Comparison of ENCODE assay signal across 26 cellular contexts in genomic region chr11:124085583-124085982, GRCh38. TPM values are rescaled to one million over a fixed set of nuclear protein-coding genes. Genes with fewer than 3 reads are reported as not detected.
DNase-seq lines count a peak whose midpoint lies in the region; ATAC-seq, FAIRE-seq and TF ChIP-seq lines count a peak whose summit lies in the region.
"Had no signal": no experiment of that assay in that cellular context is flagged by ENCODE, and none has a peak within 500 bp of the region (broad histone marks: within the 10 kb centered on the region; RNA-seq: fewer than 3 reads in every experiment).

No MANE protein-coding gene starts in this region.

- H3K27ac Mint-ChIP-seq in type B pancreatic cell = peak overlapping the region; percentile 50
- H3K27ac Mint-ChIP-seq: activated CD4-positive, alpha-beta T cell treated with anti-CD3 and anti-CD28 coated beads, Interleukin-2, amount 10 ng/mL, durations not matched to agents 24 days and 14 days; activated naive CD8-positive, alpha-beta T cell treated with anti-CD3 and anti-CD28 coated beads, Interleukin-2, amount 50 U/mL, for 24 hours; activated T-cell treated with anti-CD3 and anti-CD28 coated beads, Interleukin-2, amount 50 U/mL, for 24 hours; H9 had no signal

- peaks cover 20% of the 10 kb centered on the region for H3K4me1 ChIP-seq in foreskin keratinocyte
- H3K4me1 ChIP-seq: esophagus muscularis mucosa, prostate gland, thyroid gland had no signal

- H3K36me3 Mint-ChIP-seq in type B pancreatic cell = no peaks in the 10 kb centered on the region

- TF ChIP-seq CTCF in astrocyte of the cerebellum (IDR thresholded peaks at IDR 0.05; ENCODE audit: low read depth, low read length, missing control alignments) (no peak), foreskin keratinocyte (conservative IDR thresholded peaks at IDR 0.05) (no peak), type B pancreatic cell (conservative IDR thresholded peaks at IDR 0.05) (no peak)

- peaks cover 11% of the 10 kb centered on the region for H3K27me3 Mint-ChIP-seq in type B pancreatic cell

- no peak for FAIRE-seq in urothelium cell line (lab: Jason Lieb, UNC)
- FAIRE-seq: frontal cortex had no signal

- no peak overlapping the region for H3K27ac ChIP-seq in foreskin keratinocyte
- H3K27ac ChIP-seq: brain microvascular endothelial cell, coronary artery, esophagus muscularis mucosa, prostate gland, thyroid gland had no signal

- peak; percentile 71 for ATAC-seq in foreskin keratinocyte
- ATAC-seq: activated naive CD8-positive, alpha-beta T cell treated with anti-CD3 and anti-CD28 coated beads, Interleukin-2, amount 50 U/mL, for 24 hours; stimulated activated naive CD8-positive, alpha-beta T cell treated with anti-CD3 and anti-CD28 coated beads, Interleukin-15, Interleukin-2, amounts not matched to agents 100 U/mL and 50 U/mL, for 24 hours had no signal

- DNase-seq in M059J (ENCODE audit: low read depth) = peak; percentile 18
- DNase-seq in astrocyte of the cerebellum (ENCODE audit: low read depth) = peak; percentile 9
- DNase-seq in foreskin keratinocyte = peak; percentile 54 to 82
- no peak for DNase-seq in type B pancreatic cell (ENCODE audit: extremely low spot score, unreplicated experiment)
- no peak for DNase-seq in DMS 273 treated with DMSO at 0.1 percent for 48 hours (lab: John Stamatoyannopoulos, UW)
- no peak for DNase-seq in GOT3 (lab: John Stamatoyannopoulos, UW)
- no peak for DNase-seq in urothelium cell line (ENCODE audit: low spot score)
- DNase-seq: activated CD4-positive, alpha-beta T cell treated with anti-CD3 and anti-CD28 coated beads, Interleukin-2, amount 10 ng/mL, durations not matched to agents 24 days and 14 days; activated gamma-delta T cell; activated naive CD8-positive, alpha-beta T cell treated with anti-CD3 and anti-CD28 coated beads, Interleukin-2, amount 50 U/mL, for 24 hours; activated T-cell treated with anti-CD3 and anti-CD28 coated beads, Interleukin-2, amount 50 U/mL, for 24 hours; brain microvascular endothelial cell; C1 segment of cervical spinal cord; COR-L47; GDM1; H9; SIG-M5; stimulated activated naive CD8-positive, alpha-beta T cell treated with anti-CD3 and anti-CD28 coated beads, Interleukin-15, Interleukin-2, amounts not matched to agents 100 U/mL and 50 U/mL, for 24 hours; thyroid gland had no signal

- peaks cover 11% of the 10 kb centered on the region for H3K4me1 Mint-ChIP-seq in type B pancreatic cell (ENCODE audit: unreplicated experiment)
- H3K4me1 Mint-ChIP-seq: activated CD4-positive, alpha-beta T cell treated with anti-CD3 and anti-CD28 coated beads, Interleukin-2, amount 10 ng/mL, durations not matched to agents 24 days and 14 days; activated naive CD8-positive, alpha-beta T cell treated with anti-CD3 and anti-CD28 coated beads, Interleukin-2, amount 50 U/mL, for 24 hours had no signal

- no peaks in the 10 kb centered on the region for H3K27me3 ChIP-seq in foreskin keratinocyte
- H3K27me3 ChIP-seq: brain microvascular endothelial cell, thyroid gland had no signal

- no peak overlapping the region for H3K4me3 ChIP-seq in astrocyte of the cerebellum (ENCODE audit: low read depth, low read length)
- H3K4me3 ChIP-seq: coronary artery, esophagus muscularis mucosa, prostate gland, thyroid gland had no signal

- no peaks in the 10 kb centered on the region for H3K9me3 Mint-ChIP-seq in type B pancreatic cell
- H3K9me3 Mint-ChIP-seq: activated CD4-positive, alpha-beta T cell treated with anti-CD3 and anti-CD28 coated beads, Interleukin-2, amount 10 ng/mL, durations not matched to agents 24 days and 14 days; activated naive CD8-positive, alpha-beta T cell treated with anti-CD3 and anti-CD28 coated beads, Interleukin-2, amount 50 U/mL, for 24 hours; activated T-cell treated with anti-CD3 and anti-CD28 coated beads, Interleukin-2, amount 50 U/mL, for 24 hours; H9 had no signal

- in situ Hi-C loops in astrocyte of the cerebellum (cut with HindIII; ENCODE audit: low sequenced_read_pairs) = no loop called here

- H3K4me3 Mint-ChIP-seq in type B pancreatic cell = peak overlapping the region; percentile 1
- H3K4me3 Mint-ChIP-seq: activated CD4-positive, alpha-beta T cell treated with anti-CD3 and anti-CD28 coated beads, Interleukin-2, amount 10 ng/mL, durations not matched to agents 24 days and 14 days; activated naive CD8-positive, alpha-beta T cell treated with anti-CD3 and anti-CD28 coated beads, Interleukin-2, amount 50 U/mL, for 24 hours; activated T-cell treated with anti-CD3 and anti-CD28 coated beads, Interleukin-2, amount 50 U/mL, for 24 hours; H9 had no signal

RNA-seq across cellular contexts. Expression of gene VWA5A, which starts 29.7 kb away (rescaled TPM):
- total RNA-seq in M059J (2014; rRNA removed; shearing (Covaris generic)) = 3.3 and 4.3 TPM in 2 replicates
- total RNA-seq in foreskin keratinocyte (14.3 and 20.0 TPM in 2 replicates), type B pancreatic cell (ENCODE audit: low replicate concordance) (29.7 and 42.9 TPM in 2 replicates)
- 10.1 and 12.5 TPM in 2 replicates for polyA plus RNA-seq in foreskin keratinocyte

RNA-seq across cellular contexts. Expression of gene OR10G7, which starts 44.5 kb away (rescaled TPM):
- total RNA-seq in M059J (2014; rRNA removed; shearing (Covaris generic)) = not detected in 2 replicates
- total RNA-seq in foreskin keratinocyte (not detected in 2 replicates), type B pancreatic cell (ENCODE audit: low replicate concordance) (not detected in 2 replicates)
- polyA plus RNA-seq in foreskin keratinocyte = not detected in 2 replicates
- total RNA-seq: activated CD4-positive, alpha-beta T cell treated with anti-CD3 and anti-CD28 coated beads, Interleukin-2, amount 10 ng/mL, durations not matched to agents 24 days and 14 days; esophagus muscularis mucosa; frontal cortex; H9; mesenteric fat pad; NCI-H460; prostate gland; skeletal muscle tissue; thyroid gland had no signal

RNA-seq across cellular contexts. Expression of gene OR10G8, which starts 59.0 kb away (rescaled TPM):
- total RNA-seq in M059J (2014; rRNA removed; shearing (Covaris generic)) = not detected in 2 replicates
- total RNA-seq in foreskin keratinocyte (not detected in 2 replicates), type B pancreatic cell (ENCODE audit: low replicate concordance) (not detected in 2 replicates)
- not detected in 2 replicates for polyA plus RNA-seq in foreskin keratinocyte
- total RNA-seq: activated CD4-positive, alpha-beta T cell treated with anti-CD3 and anti-CD28 coated beads, Interleukin-2, amount 10 ng/mL, durations not matched to agents 24 days and 14 days; esophagus muscularis mucosa; frontal cortex; H9; mesenteric fat pad; NCI-H460; skeletal muscle tissue; thyroid gland had no signal

Comparison
In these comparisons a context has a peak if more than half of its experiments do, and no peak if none do; other contexts are left out.
1. DNase-seq: peak in M059J (single experiment), astrocyte of the cerebellum (single experiment) and foreskin keratinocyte (2 of 2); none in type B pancreatic cell (single experiment), DMS 273 treated with DMSO at 0.1 percent for 48 hours (single experiment), GOT3 (single experiment) and urothelium cell line (single experiment).